In genomic region chr14:63388766-63389431, GRCh38 we compare ENCODE assay signal across 8 cellular contexts.
DNase-seq lines count a peak whose midpoint lies in the region; ATAC-seq, FAIRE-seq and TF ChIP-seq lines count a peak whose summit lies in the region.

No MANE protein-coding gene starts in this region.

- no peaks in the 10 kb centered on the region for H3K9me3 ChIP-seq in adrenal gland (replicated peaks in 1 of 3)
- H3K9me3 ChIP-seq in hepatocyte (ENCODE audit: low read depth) = no peaks in the 10 kb centered on the region
- no peaks in the 10 kb centered on the region for H3K9me3 ChIP-seq in small intestine (ENCODE audit: control insufficient read depth, low read depth)

- no peaks in the 10 kb centered on the region for H4K20me1 ChIP-seq in hepatocyte (ENCODE audit: insufficient read depth, poor library complexity, severe bottlenecking)

- ATAC-seq in GM21367 (IDR thresholded peaks at IDR 0.05; ENCODE audit: unreplicated experiment) (peak; percentile 61), GM18861 (IDR thresholded peaks at IDR 0.05; ENCODE audit: unreplicated experiment) (no peak)

- no peak overlapping the region for H3K27ac ChIP-seq in adrenal gland
- no peak overlapping the region for H3K27ac ChIP-seq in hepatocyte
- H3K27ac ChIP-seq in small intestine (ENCODE audit: low read depth in 1 of 2, low read length in 1 of 2) = no peak overlapping the region

- TF ChIP-seq CTCF in adrenal gland (IDR thresholded peaks at IDR 0.05) (peak; percentile 75 to 93 (median 89)), hepatocyte (IDR thresholded peaks at IDR 0.05; ENCODE audit: poor library complexity) (peak; percentile 73)

- H3K4me1 ChIP-seq in adrenal gland (replicated peaks in 1 of 2) (no peaks in the 10 kb centered on the region), hepatocyte (ENCODE audit: insufficient read depth) (peaks cover 6% of the 10 kb centered on the region), small intestine (ENCODE audit: control insufficient read depth in 2 of 2, insufficient read depth in 1 of 2, low read depth in 1 of 2, low read length in 1 of 2) (no peaks in the 10 kb centered on the region)

- H3K27me3 ChIP-seq in adrenal gland (no peaks in the 10 kb centered on the region), hepatocyte (no peaks in the 10 kb centered on the region), small intestine (ENCODE audit: control insufficient read depth in 2 of 2, insufficient read depth in 2 of 2, low read length in 2 of 2) (no peaks in the 10 kb centered on the region)

- H3K36me3 ChIP-seq in adrenal gland (replicated peaks in 1 of 2) = peaks cover 0 to 21% of the 10 kb centered on the region in 2 donors
- H3K36me3 ChIP-seq in hepatocyte (replicated peaks; ENCODE audit: insufficient read depth, low read depth) = no peaks in the 10 kb centered on the region
- peaks cover 0 to 8% of the 10 kb centered on the region in 2 donors for H3K36me3 ChIP-seq in small intestine (ENCODE audit: control insufficient read depth in 2 of 2, insufficient read depth in 2 of 2, low read length in 2 of 2)

- WGBS in adrenal gland, 4 donors = 51 to 57% (median 53%) methylated on average over 8 of the region's 8 CpGs
- WGBS in hepatocyte (ENCODE audit: low lambda C conversion rate, missing lambda C conversion rate) = 58% methylated on average over 8 of the region's 8 CpGs
- 55 to 58% (median 56%) methylated on average over 8 of the region's 8 CpGs for WGBS in small intestine, 3 donors

- H3K9me2 ChIP-seq in hepatocyte (replicated peaks; ENCODE audit: insufficient read depth) = no peaks in the 10 kb centered on the region

- H3K4me3 ChIP-seq in adrenal gland = no peak overlapping the region
- H3K4me3 ChIP-seq in hepatocyte = no peak overlapping the region
- no peak overlapping the region for H3K4me3 ChIP-seq in small intestine (ENCODE audit: low read depth in 1 of 2, low read length in 2 of 2)

- no peak overlapping the region for H2AFZ ChIP-seq in hepatocyte

- no peak for FAIRE-seq in small intestine (lab: Jason Lieb, UNC)

- DNase-seq in DMS114 treated with DMSO at 0.1 percent for 48 hours (lab: John Stamatoyannopoulos, UW; ENCODE audit: unreplicated experiment) (peak; percentile 27), HuH-7.5 (ENCODE audit: low spot score) (peak; percentile 4), SW 1271 (lab: John Stamatoyannopoulos, UW) (peak; percentile 8 to 37), adrenal gland (peak; percentile 56 to 81 (median 69)), hepatocyte (ENCODE audit: low spot score) (peak; percentile 70), small intestine (peak; percentile 53)

- intact Hi-C loops in adrenal gland (cut with DNase I) = loop anchor here (2.0 to 10.0 kb wide), 3 partner anchors 154 to 248 kb away; partner anchors contain the start of gene PPP2R5E (in 1 of the 2)

- TF ChIP-seq POLR2A in adrenal gland (IDR thresholded peaks at IDR 0.05) = no peak

- H3K4me2 ChIP-seq in hepatocyte = no peak overlapping the region

- no peaks in the 10 kb centered on the region for H3K79me2 ChIP-seq in hepatocyte

Comparison
In these comparisons a context has a peak if more than half of its experiments do, and no peak if none do; other contexts are left out.
1. DNase-seq: peak in every context shown above with its lines; median percentile 70 in hepatocyte; 69 in adrenal gland; 53 in small intestine; 27 in DMS114 treated with DMSO at 0.1 percent for 48 hours; 22 in SW 1271; 4 in HuH-7.5.